In the genomic region with DNA sequence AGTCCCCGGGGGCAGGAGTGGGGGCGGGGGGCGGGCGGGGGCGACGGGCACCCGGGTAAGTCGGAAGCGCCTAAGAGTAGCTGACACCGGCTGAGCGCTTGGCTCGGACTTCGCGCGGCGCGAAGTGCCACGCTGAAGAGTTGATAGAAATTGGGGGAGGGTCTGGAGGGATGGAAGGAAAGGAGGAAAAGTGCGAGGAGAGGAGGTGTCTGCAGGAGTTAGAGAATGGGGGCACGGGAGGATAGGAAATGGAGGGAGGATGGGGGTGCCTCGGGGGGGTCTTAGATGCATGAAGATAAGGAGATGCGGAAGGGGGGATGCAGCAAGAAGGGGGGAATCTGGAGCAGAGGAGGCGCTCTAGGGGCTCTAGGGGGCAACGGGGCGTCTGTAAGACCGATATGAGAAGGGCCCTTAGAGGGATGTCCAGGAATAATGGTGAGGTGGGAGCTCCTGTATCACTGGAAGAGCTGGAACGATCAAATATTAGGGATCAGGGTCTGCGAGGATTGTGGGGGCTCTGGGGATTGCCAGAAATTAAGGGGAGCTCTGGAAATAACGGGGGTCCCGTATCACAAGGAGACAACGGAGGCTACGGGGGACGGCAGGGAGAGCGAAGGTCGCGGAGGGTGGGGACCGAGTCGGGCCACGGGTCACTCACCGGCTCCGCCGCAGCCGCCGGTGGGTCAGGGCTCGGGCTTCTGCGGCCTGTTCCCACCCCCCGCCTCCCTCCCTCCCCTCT, we compare ENCODE assay signal across 8 cellular contexts. TPM values are rescaled to one million over a fixed set of nuclear protein-coding genes. Genes with fewer than 3 reads are reported as not detected.
DNase-seq lines count a peak whose midpoint lies in the region; TF ChIP-seq lines count a peak whose summit lies in the region.

MYPOP (minus strand) TSS at position 702 of the 739 bp plus-strand sequence. CDS start 840 bp downstream, outside the sequence.

- H3K36me3 ChIP-seq in vagina: peaks cover 0 to 31% of the 10 kb centered on the region in 2 donors

- H3K4me1 ChIP-seq in vagina: peaks cover 24% of the 10 kb centered on the region

- peak within 1 kb of the TSS; percentile 80 for H3K4me3 ChIP-seq in choroid plexus epithelial cell (ENCODE audit: low read depth, low read length)
- peak within 1 kb of the TSS; percentile 84 to 89 for H3K4me3 ChIP-seq in vagina

- TF ChIP-seq CTCF in GM10266 (IDR thresholded peaks at IDR 0.05; ENCODE audit: control insufficient read depth, insufficient read depth, low read depth, missing control alignments) (no peak), choroid plexus epithelial cell (conservative IDR thresholded peaks at IDR 0.05; ENCODE audit: low read depth, low read length) (peak; percentile 7), vagina (IDR thresholded peaks at IDR 0.05) (no peak)

- no peaks in the 10 kb centered on the region for H3K27me3 ChIP-seq in vagina

- intact Hi-C loops in vagina (cut with DNase I): no loop called here

- DNase-seq in GM10266 (ENCODE audit: extremely low spot score): peak; percentile 59
- peak; percentile 41 for DNase-seq in NCI-H2171 treated with DMSO at 0.1 percent for 48 hours (lab: John Stamatoyannopoulos, UW)
- DNase-seq in choroid plexus epithelial cell (ENCODE audit: low read depth): no peak
- no peak for DNase-seq in mesenteric fat pad (ENCODE audit: low spot score)
- no peak for DNase-seq in vagina (ENCODE audit: extremely low spot score in 2 of 2)
- DNase-seq in HT-29 (ENCODE audit: low spot score): no peak
- no peak for DNase-seq in T-helper 9 cell
- DNase-seq in NCI-H226: no peak

- no peak for TF ChIP-seq POLR2A in vagina (IDR thresholded peaks at IDR 0.05)

- no peaks in the 10 kb centered on the region for H3K9me3 ChIP-seq in vagina

- H3K27ac ChIP-seq in vagina: peak within 1 kb of the TSS; percentile 77

RNA-seq across cellular contexts. Expression of gene MYPOP, which starts in this region (rescaled TPM):
- total RNA-seq in mesenteric fat pad (10.2 TPM), vagina (13.8 TPM)
- 8.5 and 10.2 TPM in 2 replicates for total RNA-seq in HT-29 (2014; rRNA removed; shearing (Covaris generic))

Comparison
In these comparisons a context has a peak if more than half of its experiments do, and no peak if none do; other contexts are left out.
1. DNase-seq: peak in GM10266 (single experiment) and NCI-H2171 treated with DMSO at 0.1 percent for 48 hours (single experiment); none in choroid plexus epithelial cell (single experiment), mesenteric fat pad (single experiment), vagina (0 of 2), HT-29 (single experiment), T-helper 9 cell (single experiment) and NCI-H226 (single experiment).